ENCODE assay signal across 9 cellular contexts in genomic region chr7:41700044-41700471, GRCh38. TPM values are rescaled to one million over a fixed set of nuclear protein-coding genes. Genes with fewer than 3 reads are reported as not detected.
DNase-seq lines count a peak whose midpoint lies in the region; ATAC-seq and TF ChIP-seq lines count a peak whose summit lies in the region.
"Had no signal": no experiment of that assay in that cellular context is flagged by ENCODE, and none has a peak within 500 bp of the region (broad histone marks: within the 10 kb centered on the region; RNA-seq: fewer than 3 reads in every experiment).

No MANE protein-coding gene starts in this region.

- intact Hi-C loops in lower lobe of right lung (cut with DNase I): no loop called here

- peak overlapping the region; percentile 64 for H3K27ac ChIP-seq in lower lobe of right lung
- H3K27ac ChIP-seq: 22Rv1 had no signal

- H3K36me3 ChIP-seq in lower lobe of right lung: no peaks in the 10 kb centered on the region

- no peaks in the 10 kb centered on the region for H3K9me3 ChIP-seq in lower lobe of right lung

- H3K36me3 Mint-ChIP-seq in chondrocyte (ENCODE audit: low read depth): peaks cover 57% of the 10 kb centered on the region
- no peaks in the 10 kb centered on the region for H3K36me3 Mint-ChIP-seq in stimulated activated naive B cell treated with anti-CD40 and anti-IgM and Interleukin-4, amounts not matched to agents 10 μg/mL and 1 μg/mL and 100 μg/mL, for 72 hours

- H3K27me3 ChIP-seq in lower lobe of right lung (ENCODE audit: low read depth): peaks cover 15% of the 10 kb centered on the region

- H3K9me3 Mint-ChIP-seq in chondrocyte (ENCODE audit: low read depth): no peaks in the 10 kb centered on the region
- no peaks in the 10 kb centered on the region for H3K9me3 Mint-ChIP-seq in stimulated activated naive B cell treated with anti-CD40 and anti-IgM and Interleukin-4, amounts not matched to agents 10 μg/mL and 1 μg/mL and 100 μg/mL, for 72 hours

- peaks cover 37% of the 10 kb centered on the region for H3K4me1 Mint-ChIP-seq in chondrocyte (ENCODE audit: low read depth)
- H3K4me1 Mint-ChIP-seq in stimulated activated naive B cell treated with anti-CD40 and anti-IgM and Interleukin-4, amounts not matched to agents 10 μg/mL and 1 μg/mL and 100 μg/mL, for 72 hours: peaks cover 16 to 41% of the 10 kb centered on the region in 2 donors

- DNase-seq in DMS 273 (lab: John Stamatoyannopoulos, UW; ENCODE audit: unreplicated experiment) (peak; percentile 51), DMS 273 treated with DMSO at 0.1 percent for 48 hours (lab: John Stamatoyannopoulos, UW) (no peak), chondrocyte (ENCODE audit: low spot score) (no peak), lower lobe of right lung (no peak), COLO829 (ENCODE audit: low spot score) (no peak), NOMO-1 (lab: John Stamatoyannopoulos, UW; ENCODE audit: unreplicated experiment in 2 of 2) (no peak)
- no peak for DNase-seq in stimulated activated naive B cell treated with anti-CD40 and anti-IgM and Interleukin-4, amounts not matched to agents 10 μg/mL and 1 μg/mL and 100 μg/mL, for 72 hours

- H3K4me1 ChIP-seq in lower lobe of right lung: peaks cover 14% of the 10 kb centered on the region

- H3K27me3 Mint-ChIP-seq in chondrocyte (ENCODE audit: low read depth): no peaks in the 10 kb centered on the region
- H3K27me3 Mint-ChIP-seq in stimulated activated naive B cell treated with anti-CD40 and anti-IgM and Interleukin-4, amounts not matched to agents 10 μg/mL and 1 μg/mL and 100 μg/mL, for 72 hours: peaks cover 41 to 48% of the 10 kb centered on the region in 2 donors

- peak overlapping the region; percentile 95 for H3K27ac Mint-ChIP-seq in chondrocyte (ENCODE audit: unreplicated experiment)
- peak overlapping the region; percentile 5 for H3K27ac Mint-ChIP-seq in stimulated activated naive B cell treated with anti-CD40 and anti-IgM and Interleukin-4, amounts not matched to agents 10 μg/mL and 1 μg/mL and 100 μg/mL, for 72 hours

- peak overlapping the region; percentile 99 for H3K4me3 Mint-ChIP-seq in chondrocyte (ENCODE audit: unreplicated experiment)
- peak overlapping the region; percentile 75 for H3K4me3 Mint-ChIP-seq in stimulated activated naive B cell treated with anti-CD40 and anti-IgM and Interleukin-4, amounts not matched to agents 10 μg/mL and 1 μg/mL and 100 μg/mL, for 72 hours

- peak overlapping the region; percentile 46 for H3K4me3 ChIP-seq in lower lobe of right lung

- ATAC-seq in lower lobe of right lung: no peak
- ATAC-seq in stimulated activated naive B cell treated with anti-CD40 and anti-IgM and Interleukin-4, amounts not matched to agents 10 μg/mL and 1 μg/mL and 100 μg/mL, for 72 hours (replicated peaks): peak in 1 of 2 donors; percentile 7
- no peak for ATAC-seq in HG02610 (IDR thresholded peaks at IDR 0.05; ENCODE audit: unreplicated experiment)

- TF ChIP-seq CTCF in chondrocyte (IDR thresholded peaks at IDR 0.05) (no peak), lower lobe of right lung (IDR thresholded peaks at IDR 0.05) (no peak)

RNA-seq across cellular contexts. Expression of gene INHBA, which starts 2.8 kb away (rescaled TPM):
- total RNA-seq in chondrocyte (581 to 610 TPM (median 601 TPM) in 3 replicates), lower lobe of right lung (81.2 TPM)
